In genomic region chr6:155709262-155709661, GRCh38 we compare ENCODE assay signal across 17 cellular contexts.
DNase-seq lines count a peak whose midpoint lies in the region; ATAC-seq, FAIRE-seq and TF ChIP-seq lines count a peak whose summit lies in the region.
"Had no signal": no experiment of that assay in that cellular context is flagged by ENCODE, and none has a peak within 500 bp of the region (broad histone marks: within the 10 kb centered on the region; RNA-seq: fewer than 3 reads in every experiment).

No MANE protein-coding gene starts in this region.

- no peaks in the 10 kb centered on the region for H3K4me1 Mint-ChIP-seq in neural progenitor cell
- no peaks in the 10 kb centered on the region for H3K4me1 Mint-ChIP-seq in activated T-helper 1 cell treated with anti-CD3 and anti-CD28 coated beads, Interleukin-12 subunit alpha, Interleukin-12 subunit beta, Interleukin-2, Interleukin-4 antibody, amounts not matched to agents 30 ng/mL and 10 ng/mL and 1 ng/mL, durations not matched to agents 14 hours and 24 hours and 36 hours (ENCODE audit: low read depth)
- H3K4me1 Mint-ChIP-seq: CD4-positive, alpha-beta memory T cell had no signal

- no peak overlapping the region for H4K91ac ChIP-seq in IMR-90 (ENCODE audit: insufficient read depth, low read depth, low read length)

- dilution Hi-C loops in IMR-90 (cut with HindIII; ENCODE audit: low sequenced_read_pairs, unreplicated experiment): no loop called here

- no peak overlapping the region for H4K8ac ChIP-seq in IMR-90 (ENCODE audit: low read depth in 2 of 2, low read length in 2 of 2)

- H3K27me3 ChIP-seq in IMR-90 (ENCODE audit: control insufficient read depth, insufficient read depth, low read length) (no peaks in the 10 kb centered on the region), bronchial epithelial cell (ENCODE audit: control insufficient read depth, insufficient read depth, low read length) (no peaks in the 10 kb centered on the region), neural progenitor cell (no peaks in the 10 kb centered on the region)

- H3F3A ChIP-seq in neural progenitor cell (ENCODE audit: low read depth): peaks cover 10% of the 10 kb centered on the region

- H3K4ac ChIP-seq in IMR-90 (ENCODE audit: low read depth, low read length): no peak overlapping the region

- no peak overlapping the region for H2BK15ac ChIP-seq in IMR-90 (ENCODE audit: low read depth, low read length)

- H3K27me3 Mint-ChIP-seq in neural progenitor cell (ENCODE audit: insufficient read depth, low read depth): peaks cover 2% of the 10 kb centered on the region
- H3K27me3 Mint-ChIP-seq in activated T-helper 1 cell treated with anti-CD3 and anti-CD28 coated beads, Interleukin-12 subunit alpha, Interleukin-12 subunit beta, Interleukin-2, Interleukin-4 antibody, amounts not matched to agents 30 ng/mL and 10 ng/mL and 1 ng/mL, durations not matched to agents 14 hours and 24 hours and 36 hours (ENCODE audit: insufficient read depth): peaks cover 1% of the 10 kb centered on the region

- no peaks in the 10 kb centered on the region for H3K79me2 ChIP-seq in neural progenitor cell (ENCODE audit: low read depth)

- H4K20me1 ChIP-seq in IMR-90 (ENCODE audit: insufficient read depth, low read length) (no peaks in the 10 kb centered on the region), neural progenitor cell (ENCODE audit: low read depth) (no peaks in the 10 kb centered on the region)

- no peak overlapping the region for H2BK20ac ChIP-seq in IMR-90 (ENCODE audit: low read depth, low read length)

- H3K9me3 ChIP-seq in IMR-90 (ENCODE audit: control insufficient read depth, insufficient read depth, low read length) (no peaks in the 10 kb centered on the region), neural progenitor cell (ENCODE audit: low read depth) (no peaks in the 10 kb centered on the region)

- H2AK9ac ChIP-seq in IMR-90 (replicated peaks; ENCODE audit: low read depth, low read length, poor library complexity): no peak overlapping the region

- no TSS peak for BruUV-seq in IMR-90 (replicated peaks; lab: Mats Ljungman, UMichigan)

- H3K23ac ChIP-seq in IMR-90 (ENCODE audit: low read depth, low read length): no peak overlapping the region

- no peaks in the 10 kb centered on the region for H3K9me1 ChIP-seq in IMR-90 (ENCODE audit: insufficient read depth, low read length)

- no peak overlapping the region for H4K5ac ChIP-seq in IMR-90 (ENCODE audit: low read depth, low read length)

- no peak for TF ChIP-seq POLR2A in IMR-90 (IDR thresholded peaks at IDR 0.05; ENCODE audit: low read depth, low read length)

- H2BK120ac ChIP-seq in IMR-90 (ENCODE audit: low read depth, low read length): no peak overlapping the region

- peaks cover 2% of the 10 kb centered on the region for H3K9me3 Mint-ChIP-seq in neural progenitor cell
- no peaks in the 10 kb centered on the region for H3K9me3 Mint-ChIP-seq in activated T-helper 1 cell treated with anti-CD3 and anti-CD28 coated beads, Interleukin-12 subunit alpha, Interleukin-12 subunit beta, Interleukin-2, Interleukin-4 antibody, amounts not matched to agents 30 ng/mL and 10 ng/mL and 1 ng/mL, durations not matched to agents 14 hours and 24 hours and 36 hours

- H3K79me1 ChIP-seq in IMR-90 (ENCODE audit: low read depth in 1 of 2, low read length in 2 of 2): no peaks in the 10 kb centered on the region

- H3K27ac ChIP-seq in IMR-90 (ENCODE audit: insufficient read depth, low read length): no peak overlapping the region
- no peak overlapping the region for H3K27ac ChIP-seq in neural progenitor cell

- TF ChIP-seq RAD21 in IMR-90 (IDR thresholded peaks at IDR 0.05; ENCODE audit: low read length): no peak

- CTCF ChIA-PET in IMR-90 (lab: Yijun Ruan, JAX): no interaction called here

- in situ Hi-C loops in IMR-90 (cut with MboI; ENCODE audit: low sequenced_read_pairs): no loop called here

- H2AFZ ChIP-seq in IMR-90 (replicated peaks; ENCODE audit: low read length, poor library complexity) (peak overlapping the region; percentile 17), neural progenitor cell (replicated peaks) (no peak overlapping the region)

- H3K4me3 ChIP-seq in IMR-90 (ENCODE audit: insufficient read depth, low read depth, low read length) (no peak overlapping the region), bronchial epithelial cell (ENCODE audit: low read depth, low read length) (no peak overlapping the region), neural progenitor cell (no peak overlapping the region)

- no peak overlapping the region for H3K18ac ChIP-seq in IMR-90 (ENCODE audit: low read depth, low read length)

- no peak overlapping the region for H3K27ac Mint-ChIP-seq in neural progenitor cell
- no peak overlapping the region for H3K27ac Mint-ChIP-seq in activated T-helper 1 cell treated with anti-CD3 and anti-CD28 coated beads, Interleukin-12 subunit alpha, Interleukin-12 subunit beta, Interleukin-2, Interleukin-4 antibody, amounts not matched to agents 30 ng/mL and 10 ng/mL and 1 ng/mL, durations not matched to agents 14 hours and 24 hours and 36 hours
- H3K27ac Mint-ChIP-seq: CD4-positive, alpha-beta memory T cell had no signal

- no peak overlapping the region for H2BK5ac ChIP-seq in IMR-90 (ENCODE audit: low read depth, low read length, poor library complexity, severe bottlenecking)

- H3K56ac ChIP-seq in IMR-90 (ENCODE audit: extremely low read depth, insufficient read depth, low read length): no peak overlapping the region

- no peaks in the 10 kb centered on the region for H3K4me1 ChIP-seq in IMR-90 (ENCODE audit: control insufficient read depth, insufficient read depth, low read length)
- H3K4me1 ChIP-seq in neural progenitor cell: no peaks in the 10 kb centered on the region

- intact Hi-C loops in IMR-90 (cut with micrococcal nuclease): no loop called here
- intact Hi-C loops in activated T-helper 1 cell treated with anti-CD3 and anti-CD28 coated beads, Interleukin-12 subunit alpha, Interleukin-12 subunit beta, Interleukin-2, Interleukin-4 antibody, amounts not matched to agents 30 ng/mL and 10 ng/mL and 1 ng/mL, durations not matched to agents 14 hours and 24 hours and 36 hours (cut with micrococcal nuclease): no loop called here

- H3K14ac ChIP-seq in IMR-90 (replicated peaks; ENCODE audit: low read depth, low read length): no peak overlapping the region

- H3K36me3 Mint-ChIP-seq in neural progenitor cell: no peaks in the 10 kb centered on the region
- H3K36me3 Mint-ChIP-seq in activated T-helper 1 cell treated with anti-CD3 and anti-CD28 coated beads, Interleukin-12 subunit alpha, Interleukin-12 subunit beta, Interleukin-2, Interleukin-4 antibody, amounts not matched to agents 30 ng/mL and 10 ng/mL and 1 ng/mL, durations not matched to agents 14 hours and 24 hours and 36 hours (ENCODE audit: low read depth): no peaks in the 10 kb centered on the region
- H3K36me3 Mint-ChIP-seq: CD4-positive, alpha-beta memory T cell had no signal

- no peak overlapping the region for H2AK5ac ChIP-seq in IMR-90 (ENCODE audit: low read depth, low read length)

- no CpG with 5 or more reads among the region's 10 CpGs for WGBS in IMR-90 (ENCODE audit: extremely low coverage in 2 of 2, insufficient read length in 1 of 2), 2 experiments

- TF ChIP-seq CTCF in IMR-90 (conservative IDR thresholded peaks at IDR 0.05; ENCODE audit: low read depth, low read length) (no peak), bronchial epithelial cell (IDR thresholded peaks at IDR 0.05; ENCODE audit: insufficient read depth, low read length, severe bottlenecking) (no peak), neural progenitor cell (IDR thresholded peaks at IDR 0.05) (no peak)

- no peak overlapping the region for H3K4me3 Mint-ChIP-seq in neural progenitor cell
- no peak overlapping the region for H3K4me3 Mint-ChIP-seq in activated T-helper 1 cell treated with anti-CD3 and anti-CD28 coated beads, Interleukin-12 subunit alpha, Interleukin-12 subunit beta, Interleukin-2, Interleukin-4 antibody, amounts not matched to agents 30 ng/mL and 10 ng/mL and 1 ng/mL, durations not matched to agents 14 hours and 24 hours and 36 hours
- H3K4me3 Mint-ChIP-seq: CD4-positive, alpha-beta memory T cell had no signal

- no peak overlapping the region for H3K4me2 ChIP-seq in IMR-90 (ENCODE audit: low read depth, low read length)
- H3K4me2 ChIP-seq in neural progenitor cell: no peak overlapping the region

- POLR2A ChIA-PET in IMR-90 (lab: Charles Lee; ENCODE audit: unreplicated experiment): interaction anchor here (0.6 kb wide), 1 partner anchor 9 kb away, joined by 3 read pairs; no protein-coding TSS in a partner anchor

- FAIRE-seq in bronchial epithelial cell (lab: Jason Lieb, UNC): peak; percentile 83
- FAIRE-seq: GM12891, GM18507 had no signal

- no peak for ATAC-seq in IMR-90 (ENCODE audit: low read depth)

- H3K9ac ChIP-seq in IMR-90 (ENCODE audit: low read depth, low read length) (no peak overlapping the region), neural progenitor cell (no peak overlapping the region)

- DNase-seq in IMR-90: no peak
- no peak for DNase-seq in bronchial epithelial cell (ENCODE audit: low read depth)
- peak; percentile 16 for DNase-seq in neural progenitor cell (ENCODE audit: low spot score)
- DNase-seq in activated T-helper 1 cell treated with anti-CD3 and anti-CD28 coated beads, Interleukin-12 subunit alpha, Interleukin-12 subunit beta, Interleukin-2, Interleukin-4 antibody, amounts not matched to agents 30 ng/mL and 10 ng/mL and 1 ng/mL, durations not matched to agents 14 hours and 24 hours and 36 hours (ENCODE audit: low spot score): no peak
- no peak for DNase-seq in NCI-H2227 treated with DMSO at 0.1 percent for 48 hours (lab: John Stamatoyannopoulos, UW)
- no peak for DNase-seq in NCI-H748 (lab: John Stamatoyannopoulos, UW; ENCODE audit: unreplicated experiment)
- DNase-seq: C1 segment of cervical spinal cord; Calu3; CD4-positive, alpha-beta memory T cell; COR-L47; DMS53; DMS79 treated with DMSO at 0.1 percent for 48 hours; GF-D8; GOT3; HCEC 1CT had no signal

- no peaks in the 10 kb centered on the region for H3K36me3 ChIP-seq in IMR-90 (ENCODE audit: control insufficient read depth, insufficient read depth, low read length)
- H3K36me3 ChIP-seq in bronchial epithelial cell (ENCODE audit: control insufficient read depth, insufficient read depth, low read length): no peaks in the 10 kb centered on the region
- H3K36me3 ChIP-seq in neural progenitor cell: no peaks in the 10 kb centered on the region

TF ChIP-seq in IMR-90, 13 proteins besides CTCF, POLR2A, EP300 and RAD21 (continues in another document):
- no peak for TF ChIP-seq MAZ (IDR thresholded peaks at IDR 0.05; ENCODE audit: borderline replicate concordance, low read depth, low read length)
- no peak for TF ChIP-seq CEBPB (IDR thresholded peaks at IDR 0.05; ENCODE audit: low read depth, low read length)
- no peak for TF ChIP-seq SMC3 (IDR thresholded peaks at IDR 0.05; ENCODE audit: low read depth, low read length)
- TF ChIP-seq MAFK (IDR thresholded peaks at IDR 0.05; ENCODE audit: low read depth, low read length): no peak
- no peak for TF ChIP-seq USF2 (IDR thresholded peaks at IDR 0.05; ENCODE audit: low read depth, low read length)
